In genomic region chr16:67865318-67865717, GRCh38 we compare ENCODE assay signal across 6 cellular contexts. TPM values are rescaled to one million over a fixed set of nuclear protein-coding genes. Genes with fewer than 3 reads are reported as not detected.
DNase-seq lines count a peak whose midpoint lies in the region; ATAC-seq and TF ChIP-seq lines count a peak whose summit lies in the region.

No MANE protein-coding gene starts in this region.

- H3K9me3 ChIP-seq in Karpas-422 (ENCODE audit: low read length), result no peaks in the 10 kb centered on the region

- ATAC-seq in GM21381 (IDR thresholded peaks at IDR 0.05; ENCODE audit: unreplicated experiment), result no peak
- ATAC-seq in HG02678 (IDR thresholded peaks at IDR 0.05; ENCODE audit: unreplicated experiment), result no peak

- H3K9ac ChIP-seq in Karpas-422 (ENCODE audit: low read length), result no peak overlapping the region

- no peak for TF ChIP-seq POLR2A in erythroblast (IDR thresholded peaks at IDR 0.05; ENCODE audit: low read length)

- no peaks in the 10 kb centered on the region for H3K27me3 ChIP-seq in Karpas-422 (ENCODE audit: low read length)

- peaks cover 21% of the 10 kb centered on the region; the same call in 1 of the 2 replicates for H3K36me3 ChIP-seq in Karpas-422 (ENCODE audit: insufficient read depth, low read length)

- no peak overlapping the region for H3K4me2 ChIP-seq in Karpas-422 (ENCODE audit: low read depth, low read length, poor library complexity, severe bottlenecking)

- no peak overlapping the region for H3K27ac ChIP-seq in Karpas-422 (ENCODE audit: low read length)

- no peak overlapping the region for H2AFZ ChIP-seq in Karpas-422 (ENCODE audit: low read length)

- peaks cover 8% of the 10 kb centered on the region for H3K4me1 ChIP-seq in Karpas-422 (ENCODE audit: low read length)

- H4K20me1 ChIP-seq in Karpas-422 (ENCODE audit: insufficient read depth, low read depth, low read length), result peaks cover 24% of the 10 kb centered on the region

- no peak overlapping the region for H3K4me3 ChIP-seq in Karpas-422 (ENCODE audit: low read length)

- DNase-seq in AG20443 (ENCODE audit: low spot score) (peak; percentile 61), Karpas-422 (peak; percentile 61), erythroblast (lab: John Stamatoyannopoulos, UW) (peak; percentile 52 to 61)
- no peak for DNase-seq in activated CD4-positive, alpha-beta T cell treated with anti-CD3 and anti-CD28 coated beads for 48 hours

- H3K9me2 ChIP-seq in Karpas-422 (replicated peaks; ENCODE audit: insufficient read depth, low read length), result no peaks in the 10 kb centered on the region

- peaks cover 46% of the 10 kb centered on the region for H3K79me2 ChIP-seq in Karpas-422 (ENCODE audit: low read length)

RNA-seq across cellular contexts. Expression of gene EDC4, which starts 7.5 kb away (rescaled TPM):
- 46.4 and 52.1 TPM in 2 replicates for total RNA-seq in Karpas-422 (2014; rRNA removed; shearing (Covaris generic); ENCODE audit: low replicate concordance)

RNA-seq across cellular contexts. Expression of gene CENPT, which starts 17.8 kb away (rescaled TPM):
- total RNA-seq in Karpas-422 (2014; rRNA removed; shearing (Covaris generic); ENCODE audit: low replicate concordance), result 22.0 and 36.0 TPM in 2 replicates

RNA-seq across cellular contexts. Expression of gene NUTF2, which starts 18.6 kb away (rescaled TPM):
- total RNA-seq in Karpas-422 (2014; rRNA removed; shearing (Covaris generic); ENCODE audit: low replicate concordance), result 179 and 237 TPM in 2 replicates

RNA-seq across cellular contexts. Expression of gene NRN1L, which starts 19.4 kb away (rescaled TPM):
- total RNA-seq in Karpas-422 (2014; rRNA removed; shearing (Covaris generic); ENCODE audit: low replicate concordance), result 0.56 TPM in 1 of 2 replicates, not detected in the other

RNA-seq across cellular contexts. Expression of gene THAP11, which starts 23.2 kb away (rescaled TPM):
- total RNA-seq in Karpas-422 (2014; rRNA removed; shearing (Covaris generic); ENCODE audit: low replicate concordance), result 57.1 and 89.9 TPM in 2 replicates
